12 cellular contexts compared by ENCODE assay signal in genomic region chr11:117816846-117817212, GRCh38. TPM values are rescaled to one million over a fixed set of nuclear protein-coding genes. Genes with fewer than 3 reads are reported as not detected.
DNase-seq lines count a peak whose midpoint lies in the region; ATAC-seq, FAIRE-seq and TF ChIP-seq lines count a peak whose summit lies in the region.
"Had no signal": no experiment of that assay in that cellular context is flagged by ENCODE, and none has a peak within 500 bp of the region (broad histone marks: within the 10 kb centered on the region; RNA-seq: fewer than 3 reads in every experiment).

No MANE protein-coding gene starts in this region.

- TF ChIP-seq EP300 in HepG2 (IDR thresholded peaks at IDR 0.05; ENCODE audit: low read depth in 2 of 2, low read length in 2 of 2) (no peak), HepG2 (CRISPR knock-in tag; IDR thresholded peaks at IDR 0.05; ENCODE audit: borderline replicate concordance) (no peak)

- CTCF ChIA-PET in activated CD8-positive, alpha-beta T cell treated with anti-CD3 and anti-CD28 coated beads, Interleukin-2, amount 10 ng/mL, durations not matched to agents 7 days and 5 days (lab: Charles Lee), result interaction anchor here (0.7 to 12.4 kb wide), 31 partner anchors 11 to 585 kb away, joined by 3 to 436 read pairs (median 5); partner anchors contain the start of genes IL10RA, PCSK7, RNF214 and TMPRSS13
- CTCF ChIA-PET in HepG2 (lab: Yijun Ruan, JAX; ENCODE audit: low intra/inter-chr PET ratio, low total read pairs), result interaction anchor here (1.6 to 3.9 kb wide), 3 partner anchors 9 to 391 kb away, joined by 6 to 42 read pairs (median 9); no protein-coding TSS in a partner anchor

- no peak overlapping the region for H2AFZ ChIP-seq in HepG2 (ENCODE audit: low read length)

- in situ Hi-C loops in HepG2 (cut with HindIII; ENCODE audit: extremely low pct_ligation_motif_present, low pct_unique_long_range_greater_than_20kb), result no loop called here

- TF ChIP-seq CTCF in HepG2 (CRISPR knock-in tag; IDR thresholded peaks at IDR 0.05), result no peak
- TF ChIP-seq CTCF in upper lobe of right lung (IDR thresholded peaks at IDR 0.05), result no peak

- no peak overlapping the region for H3K4me3 Mint-ChIP-seq in activated CD8-positive, alpha-beta T cell treated with anti-CD3 and anti-CD28 coated beads, Interleukin-2, amount 10 ng/mL, durations not matched to agents 7 days and 5 days

- 43% methylated on average over 1 of the region's 3 CpGs for WGBS in HepG2 (ENCODE audit: low lambda C conversion rate)

- TF ChIP-seq RAD21 in HepG2 (CRISPR knock-in tag; IDR thresholded peaks at IDR 0.05), result no peak

- FAIRE-seq in HepG2 (lab: Jason Lieb, UNC), result no peak

- H3K27me3 ChIP-seq in HepG2 (ENCODE audit: control insufficient read depth in 1 of 2, insufficient read depth in 2 of 2, low read length in 2 of 2) (peaks cover 0 to 5% of the 10 kb centered on the region in 2 experiments; a peak in 1 of 5 replicates), upper lobe of right lung (no peaks in the 10 kb centered on the region)

- H3K27me3 Mint-ChIP-seq in activated CD8-positive, alpha-beta T cell treated with anti-CD3 and anti-CD28 coated beads, Interleukin-2, amount 10 ng/mL, durations not matched to agents 7 days and 5 days (ENCODE audit: low read depth), result no peaks in the 10 kb centered on the region

- no peak overlapping the region for H3K9ac ChIP-seq in HepG2 (ENCODE audit: insufficient read depth, low read depth, low read length)

- peaks cover 74% of the 10 kb centered on the region for H3K4me1 Mint-ChIP-seq in activated CD8-positive, alpha-beta T cell treated with anti-CD3 and anti-CD28 coated beads, Interleukin-2, amount 10 ng/mL, durations not matched to agents 7 days and 5 days (ENCODE audit: low read depth)

- peak overlapping the region; percentile 95 for H3K27ac Mint-ChIP-seq in activated CD8-positive, alpha-beta T cell treated with anti-CD3 and anti-CD28 coated beads, Interleukin-2, amount 10 ng/mL, durations not matched to agents 7 days and 5 days

- ATAC-seq in Right ventricle myocardium inferior (peak; percentile 18), Right ventricle myocardium superior (ENCODE audit: poor library complexity) (no peak), HepG2 (peak; percentile 22), upper lobe of right lung (peak; percentile 2), GM18511 (IDR thresholded peaks at IDR 0.05; ENCODE audit: unreplicated experiment) (no peak)
- ATAC-seq in activated CD8-positive, alpha-beta T cell treated with anti-CD3 and anti-CD28 coated beads, Interleukin-2, amount 10 ng/mL, durations not matched to agents 7 days and 5 days, result no peak

- no peaks in the 10 kb centered on the region for H3K79me2 ChIP-seq in HepG2 (ENCODE audit: insufficient read depth, low read length)

- H3K4me1 ChIP-seq in HepG2 (ENCODE audit: insufficient read depth, low read length) (peaks cover 66% of the 10 kb centered on the region), upper lobe of right lung (peaks cover 43% of the 10 kb centered on the region)

- H3K36me3 ChIP-seq in HepG2 (replicated peaks in 1 of 2; ENCODE audit: control insufficient read depth in 1 of 2, insufficient read depth in 2 of 2, low read length in 2 of 2) (no peaks in the 10 kb centered on the region), upper lobe of right lung (no peaks in the 10 kb centered on the region)

- H3K9me3 Mint-ChIP-seq in activated CD8-positive, alpha-beta T cell treated with anti-CD3 and anti-CD28 coated beads, Interleukin-2, amount 10 ng/mL, durations not matched to agents 7 days and 5 days (ENCODE audit: insufficient read depth), result no peaks in the 10 kb centered on the region

- no peak for TF ChIP-seq POLR2A in HepG2 (IDR thresholded peaks at IDR 0.05; ENCODE audit: insufficient read depth in 1 of 2, low read depth in 2 of 2, low read length in 2 of 2)

- H3K9me3 ChIP-seq in HepG2 (ENCODE audit: low read length) (no peaks in the 10 kb centered on the region), upper lobe of right lung (no peaks in the 10 kb centered on the region)

- POLR2A ChIA-PET in activated CD8-positive, alpha-beta T cell treated with anti-CD3 and anti-CD28 coated beads, Interleukin-2, amount 10 ng/mL, durations not matched to agents 7 days and 5 days (lab: Charles Lee), result interaction anchor here (1.0 to 4.7 kb wide), 9 partner anchors 8 to 235 kb away, joined by 3 to 25 read pairs (median 6); no protein-coding TSS in a partner anchor
- POLR2A ChIA-PET in HepG2 (lab: Yijun Ruan, JAX), result interaction anchor here (1.9 kb wide), 1 partner anchor 11 kb away, joined by 5 read pairs; no protein-coding TSS in a partner anchor

- peak; percentile 55 for DNase-seq in Right ventricle myocardium inferior (ENCODE audit: missing footprints)
- no peak for DNase-seq in Right ventricle myocardium superior
- DNase-seq in activated CD8-positive, alpha-beta T cell treated with anti-CD3 and anti-CD28 coated beads, Interleukin-2, amount 10 ng/mL, durations not matched to agents 7 days and 5 days, result no peak
- no peak for DNase-seq in HepG2 (ENCODE audit: low spot score)
- no peak for DNase-seq in upper lobe of right lung
- no peak for DNase-seq in iPS-NIHi11 (ENCODE audit: low spot score)
- DNase-seq in NOMO-1 treated with dmso at 0.1 percent for 144 hours (lab: John Stamatoyannopoulos, UW; ENCODE audit: unreplicated experiment), result no peak
- DNase-seq: NCI-H2029; SHP77; stimulated activated CD4-positive, alpha-beta T cell treated with anti-CD3 and anti-CD28 coated beads, Interleukin-1b, Interleukin-23, amount 100 ng/mL, for 48 hours had no signal

- H3K4me2 ChIP-seq in HepG2 (ENCODE audit: low read depth, low read length), result peak overlapping the region; percentile 90

- intact Hi-C loops in Right ventricle myocardium inferior (cut with DNase I), result loop anchor here (1.0 kb wide), 1 partner anchor 391 kb away; no protein-coding TSS in a partner anchor
- intact Hi-C loops in Right ventricle myocardium superior (cut with DNase I), result loop anchor here (2.0 kb wide), 1 partner anchor 390 kb away; no protein-coding TSS in a partner anchor
- intact Hi-C loops in HepG2 (cut with micrococcal nuclease; ENCODE audit: unreplicated experiment), result loop anchor here (1.0 kb wide), 1 partner anchor 374 kb away; no protein-coding TSS in a partner anchor
- intact Hi-C loops in upper lobe of right lung (cut with DNase I), result no loop called here

- peaks cover 3% of the 10 kb centered on the region; the same call in 1 of the 2 replicates for H4K20me1 ChIP-seq in HepG2 (ENCODE audit: insufficient read depth, low read length)

- H3K4me3 ChIP-seq in HepG2 (replicated peaks in 1 of 3; ENCODE audit: insufficient read depth in 1 of 3, low read depth in 2 of 3, low read length in 3 of 3) (peak overlapping the region in 1 of 3 experiments; percentile 61; a peak in 2 of 6 replicates), upper lobe of right lung (no peak overlapping the region)

- BruUV-seq in HepG2 (replicated peaks; lab: Mats Ljungman, UMichigan), result no TSS peak

- H3K36me3 Mint-ChIP-seq in activated CD8-positive, alpha-beta T cell treated with anti-CD3 and anti-CD28 coated beads, Interleukin-2, amount 10 ng/mL, durations not matched to agents 7 days and 5 days (ENCODE audit: low read depth), result no peaks in the 10 kb centered on the region

- H3K27ac ChIP-seq in HepG2 (ENCODE audit: extremely low read length, insufficient read depth, low read length) (no peak overlapping the region), upper lobe of right lung (peak overlapping the region; percentile 47)

RNA-seq across cellular contexts. Expression of gene FXYD2, which starts 7.7 kb away (rescaled TPM):
- total RNA-seq in Right ventricle myocardium inferior (2.7 TPM), Right ventricle myocardium superior (1.4 TPM), HepG2 (2016; rRNA removed; fragmentation: Illumina TruSeq; extraction: Trizol) (106 and 107 TPM in 2 replicates), upper lobe of right lung (3.6 TPM)
- 10 to 100 TPM; 22.5 to 24.3 TPM for total RNA-seq in activated CD8-positive, alpha-beta T cell treated with anti-CD3 and anti-CD28 coated beads, Interleukin-2, amount 10 ng/mL, durations not matched to agents 7 days and 5 days
- total RNA-seq in HepG2 (2016; cell fraction: cytosol; rRNA removed; fragmentation: Illumina TruSeq; extraction: Trizol; ENCODE audit: low read depth), result 71.2 and 93.3 TPM in 2 replicates
- total RNA-seq in HepG2 (2016; cell fraction: insoluble cytoplasmic fraction; rRNA removed; fragmentation: Illumina TruSeq; extraction: Trizol), result 102 and 114 TPM in 2 replicates
- 99.5 and 112 TPM in 2 replicates for total RNA-seq in HepG2 (2016; cell fraction: membrane; rRNA removed; fragmentation: Illumina TruSeq; extraction: Trizol)
- total RNA-seq in HepG2 (2016; cell fraction: nucleus; rRNA removed; fragmentation: Illumina TruSeq; extraction: Trizol), result 50.7 and 58.0 TPM in 2 replicates
- polyA plus RNA-seq in HepG2 (2011; rRNA removed), result 38.8 and 45.9 TPM in 2 replicates
- 34.6 and 67.1 TPM in 2 replicates for polyA plus RNA-seq in HepG2 (2011; cell fraction: cytosol; rRNA removed)
- 36.7 and 39.0 TPM in 2 replicates for polyA plus RNA-seq in HepG2 (2011; cell fraction: nucleus; rRNA removed)
- polyA plus RNA-seq in HepG2 (2012), result 12.8 and 15.4 TPM in 2 replicates
- polyA plus RNA-seq in HepG2 (2016; cell fraction: cytosol; fragmentation: Illumina TruSeq; extraction: Trizol; ENCODE audit: low read depth), result 80.3 and 98.8 TPM in 2 replicates
- polyA plus RNA-seq in HepG2 (2016; cell fraction: insoluble cytoplasmic fraction; fragmentation: Illumina TruSeq; extraction: Trizol; ENCODE audit: low read depth), result 93.9 and 102 TPM in 2 replicates
- polyA plus RNA-seq in HepG2 (2016; cell fraction: membrane; fragmentation: Illumina TruSeq; extraction: Trizol; ENCODE audit: low read depth), result 83.4 and 95.9 TPM in 2 replicates
- 79.8 and 83.8 TPM in 2 replicates for polyA plus RNA-seq in HepG2 (2016; cell fraction: nucleus; fragmentation: Illumina TruSeq; extraction: Trizol; ENCODE audit: insufficient read depth, low read depth)
- 0.12 and 31.7 TPM in 2 replicates for polyA minus RNA-seq in HepG2 (2011; rRNA and poly(A)+ RNA removed; ENCODE audit: low replicate concordance)
- polyA minus RNA-seq in HepG2 (2011; cell fraction: cytosol; rRNA and poly(A)+ RNA removed), result 4.7 and 14.1 TPM in 2 replicates
- polyA minus RNA-seq in HepG2 (2011; cell fraction: nucleus; rRNA and poly(A)+ RNA removed), result 35.9 and 38.2 TPM in 2 replicates

RNA-seq across cellular contexts. Expression of gene DSCAML1, which starts 19.8 kb away (rescaled TPM):
- 0.22 TPM for total RNA-seq in Right ventricle myocardium inferior
- total RNA-seq in Right ventricle myocardium superior, result 0.83 TPM
- total RNA-seq in activated CD8-positive, alpha-beta T cell treated with anti-CD3 and anti-CD28 coated beads, Interleukin-2, amount 10 ng/mL, durations not matched to agents 7 days and 5 days, result under 1 TPM; 0.16 to 0.37 TPM
- total RNA-seq in HepG2 (2016; rRNA removed; fragmentation: Illumina TruSeq; extraction: Trizol), result 0.14 and 0.29 TPM in 2 replicates
- 0.61 and 0.88 TPM in 2 replicates for total RNA-seq in HepG2 (2016; cell fraction: cytosol; rRNA removed; fragmentation: Illumina TruSeq; extraction: Trizol; ENCODE audit: low read depth)
- 0.24 and 0.35 TPM in 2 replicates for total RNA-seq in HepG2 (2016; cell fraction: insoluble cytoplasmic fraction; rRNA removed; fragmentation: Illumina TruSeq; extraction: Trizol)
- total RNA-seq in HepG2 (2016; cell fraction: membrane; rRNA removed; fragmentation: Illumina TruSeq; extraction: Trizol), result 0.17 and 0.28 TPM in 2 replicates
- 0.47 and 0.50 TPM in 2 replicates for total RNA-seq in HepG2 (2016; cell fraction: nucleus; rRNA removed; fragmentation: Illumina TruSeq; extraction: Trizol)
- 0.40 and 0.72 TPM in 2 replicates for polyA plus RNA-seq in HepG2 (2011; rRNA removed)
- polyA plus RNA-seq in HepG2 (2011; cell fraction: cytosol; rRNA removed), result 0.15 and 0.35 TPM in 2 replicates
- polyA plus RNA-seq in HepG2 (2011; cell fraction: nucleus; rRNA removed), result 2.6 and 4.1 TPM in 2 replicates
- polyA plus RNA-seq in HepG2 (2012), result 0.48 and 0.69 TPM in 2 replicates
- 0.06 and 0.07 TPM in 2 replicates for polyA plus RNA-seq in HepG2 (2016; cell fraction: cytosol; fragmentation: Illumina TruSeq; extraction: Trizol; ENCODE audit: low read depth)
- polyA plus RNA-seq in HepG2 (2016; cell fraction: insoluble cytoplasmic fraction; fragmentation: Illumina TruSeq; extraction: Trizol; ENCODE audit: low read depth), result 0.14 and 0.19 TPM in 2 replicates
- polyA plus RNA-seq in HepG2 (2016; cell fraction: membrane; fragmentation: Illumina TruSeq; extraction: Trizol; ENCODE audit: low read depth), result 0.09 and 0.14 TPM in 2 replicates
- polyA plus RNA-seq in HepG2 (2016; cell fraction: nucleus; fragmentation: Illumina TruSeq; extraction: Trizol; ENCODE audit: insufficient read depth, low read depth), result 0.24 and 0.74 TPM in 2 replicates
- 1.8 TPM in 1 of 2 replicates, not detected in the other for polyA minus RNA-seq in HepG2 (2011; rRNA and poly(A)+ RNA removed; ENCODE audit: low replicate concordance)
- polyA minus RNA-seq in HepG2 (2011; cell fraction: cytosol; rRNA and poly(A)+ RNA removed), result 0.18 and 0.20 TPM in 2 replicates
- polyA minus RNA-seq in HepG2 (2011; cell fraction: nucleus; rRNA and poly(A)+ RNA removed), result 2.7 and 6.2 TPM in 2 replicates
- 1.3 TPM for total RNA-seq in upper lobe of right lung
- total RNA-seq: fibroblast of lung had no signal
- polyA plus RNA-seq: fibroblast of lung had no signal

RNA-seq across cellular contexts. Expression of gene FXYD6, which starts 59.6 kb away (rescaled TPM):
- 41.2 TPM for total RNA-seq in Right ventricle myocardium inferior
- 34.6 TPM for total RNA-seq in Right ventricle myocardium superior
- under 1 TPM in 1 of 2 experiments, not detected in 1; 0.24 TPM for total RNA-seq in activated CD8-positive, alpha-beta T cell treated with anti-CD3 and anti-CD28 coated beads, Interleukin-2, amount 10 ng/mL, durations not matched to agents 7 days and 5 days
- not detected in 2 replicates for total RNA-seq in HepG2 (2016; rRNA removed; fragmentation: Illumina TruSeq; extraction: Trizol)
- total RNA-seq in HepG2 (2016; cell fraction: cytosol; rRNA removed; fragmentation: Illumina TruSeq; extraction: Trizol; ENCODE audit: low read depth), result not detected in 2 replicates
- not detected in 2 replicates for total RNA-seq in HepG2 (2016; cell fraction: insoluble cytoplasmic fraction; rRNA removed; fragmentation: Illumina TruSeq; extraction: Trizol)
- total RNA-seq in HepG2 (2016; cell fraction: membrane; rRNA removed; fragmentation: Illumina TruSeq; extraction: Trizol), result not detected in 2 replicates
- total RNA-seq in HepG2 (2016; cell fraction: nucleus; rRNA removed; fragmentation: Illumina TruSeq; extraction: Trizol), result not detected in 2 replicates
- polyA plus RNA-seq in HepG2 (2011; rRNA removed), result not detected in 2 replicates
- polyA plus RNA-seq in HepG2 (2011; cell fraction: cytosol; rRNA removed), result not detected in 2 replicates
- not detected in 2 replicates for polyA plus RNA-seq in HepG2 (2011; cell fraction: nucleus; rRNA removed)
- polyA plus RNA-seq in HepG2 (2012), result not detected in 2 replicates
- not detected in 2 replicates for polyA plus RNA-seq in HepG2 (2016; cell fraction: cytosol; fragmentation: Illumina TruSeq; extraction: Trizol; ENCODE audit: low read depth)
- not detected in 2 replicates for polyA plus RNA-seq in HepG2 (2016; cell fraction: insoluble cytoplasmic fraction; fragmentation: Illumina TruSeq; extraction: Trizol; ENCODE audit: low read depth)
- polyA plus RNA-seq in HepG2 (2016; cell fraction: membrane; fragmentation: Illumina TruSeq; extraction: Trizol; ENCODE audit: low read depth), result not detected in 2 replicates
- polyA plus RNA-seq in HepG2 (2016; cell fraction: nucleus; fragmentation: Illumina TruSeq; extraction: Trizol; ENCODE audit: insufficient read depth, low read depth), result not detected in 2 replicates
- not detected in 2 replicates for polyA minus RNA-seq in HepG2 (2011; rRNA and poly(A)+ RNA removed; ENCODE audit: low replicate concordance)
- not detected in 2 replicates for polyA minus RNA-seq in HepG2 (2011; cell fraction: cytosol; rRNA and poly(A)+ RNA removed)
- polyA minus RNA-seq in HepG2 (2011; cell fraction: nucleus; rRNA and poly(A)+ RNA removed), result not detected in 2 replicates
- total RNA-seq in upper lobe of right lung, result 59.0 TPM

Comparison
In these comparisons a context has a peak if more than half of its experiments do, and no peak if none do; other contexts are left out.
1. ATAC-seq: peak in Right ventricle myocardium inferior (single experiment), HepG2 (single experiment) and upper lobe of right lung (single experiment); none in Right ventricle myocardium superior (single experiment), activated CD8-positive, alpha-beta T cell treated with anti-CD3 and anti-CD28 coated beads, Interleukin-2, amount 10 ng/mL, durations not matched to agents 7 days and 5 days (single experiment) and GM18511 (single experiment).
2. RNA of gene FXYD6, which starts 59.6 kb away (total RNA-seq): 59.0 TPM in upper lobe of right lung (single experiment), 41.2 TPM in Right ventricle myocardium inferior (single experiment) and 34.6 TPM in Right ventricle myocardium superior (single experiment); 0.24 TPM in activated CD8-positive, alpha-beta T cell treated with anti-CD3 and anti-CD28 coated beads, Interleukin-2, amount 10 ng/mL, durations not matched to agents 7 days and 5 days and not detected in HepG2; every median in the first group is over 10 times any median in the second.